ENCODE assay signal across 9 cellular contexts in genomic region chr2:46098606-46099005, GRCh38.
DNase-seq lines count a peak whose midpoint lies in the region; ATAC-seq, FAIRE-seq and TF ChIP-seq lines count a peak whose summit lies in the region.
"Had no signal": no experiment of that assay in that cellular context is flagged by ENCODE, and none has a peak within 500 bp of the region (broad histone marks: within the 10 kb centered on the region; RNA-seq: fewer than 3 reads in every experiment).

No MANE protein-coding gene starts in this region.

- no peaks in the 10 kb centered on the region for H3K4me1 ChIP-seq in breast epithelium
- H3K4me1 ChIP-seq in lower lobe of right lung: peaks cover 26% of the 10 kb centered on the region

- no peak for TF ChIP-seq POLR2A in breast epithelium (IDR thresholded peaks at IDR 0.05)

- peak overlapping the region; percentile 75 to 79 for H3K27ac ChIP-seq in breast epithelium
- peak overlapping the region; percentile 60 for H3K27ac ChIP-seq in lower lobe of right lung
- H3K27ac ChIP-seq: SJCRH30 had no signal

- DNase-seq in AG10803 (ENCODE audit: low read depth) (peak; percentile 89), HTR-8/SVneo (ENCODE audit: insufficient read length, low spot score) (peak; percentile 53), breast epithelium (ENCODE audit: low spot score in 2 of 2) (no peak), lower lobe of right lung (no peak), NCI-H2171 (lab: John Stamatoyannopoulos, UW) (no peak), HuH-7 (ENCODE audit: low spot score) (no peak)
- DNase-seq: SJCRH30 had no signal

- peak in 1 of 2 donors; percentile 15 for ATAC-seq in lower lobe of right lung
- no peak for ATAC-seq in HG03520 (IDR thresholded peaks at IDR 0.05; ENCODE audit: unreplicated experiment)
- no peak for ATAC-seq in GM21528 (IDR thresholded peaks at IDR 0.05; ENCODE audit: low FRiP score, unreplicated experiment)

- H3K9me3 ChIP-seq in breast epithelium (peaks cover 0 to 4% of the 10 kb centered on the region in 2 donors), lower lobe of right lung (no peaks in the 10 kb centered on the region)

- intact Hi-C loops in breast epithelium (cut with DNase I; ENCODE audit: low total_unique reads): loop anchor here (10.0 kb wide), 1 partner anchor 1146 kb away; no protein-coding TSS in a partner anchor
- intact Hi-C loops in lower lobe of right lung (cut with DNase I): no loop called here

- H3K36me3 ChIP-seq in breast epithelium (no peaks in the 10 kb centered on the region), lower lobe of right lung (no peaks in the 10 kb centered on the region)

- FAIRE-seq in HTR-8/SVneo (lab: Jason Lieb, UNC): peak; percentile 67

- TF ChIP-seq CTCF in AG10803 (conservative IDR thresholded peaks at IDR 0.05; ENCODE audit: low read length) (no peak), breast epithelium (IDR thresholded peaks at IDR 0.05) (no peak), lower lobe of right lung (IDR thresholded peaks at IDR 0.05) (no peak)

- no peaks in the 10 kb centered on the region for H3K27me3 ChIP-seq in breast epithelium
- no peaks in the 10 kb centered on the region for H3K27me3 ChIP-seq in lower lobe of right lung (ENCODE audit: low read depth)
- H3K27me3 ChIP-seq: SJCRH30 had no signal

- H3K4me3 ChIP-seq in AG10803 (ENCODE audit: low read length): no peak overlapping the region
- H3K4me3 ChIP-seq in breast epithelium: no peak overlapping the region
- H3K4me3 ChIP-seq in lower lobe of right lung: no peak overlapping the region
- H3K4me3 ChIP-seq: SJCRH30 had no signal

Comparison
In these comparisons a context has a peak if more than half of its experiments do, and no peak if none do; other contexts are left out.
1. DNase-seq: peak in AG10803 (single experiment) and HTR-8/SVneo (single experiment); none in breast epithelium (0 of 2), lower lobe of right lung (single experiment), NCI-H2171 (single experiment) and HuH-7 (single experiment).